In the genomic region with DNA sequence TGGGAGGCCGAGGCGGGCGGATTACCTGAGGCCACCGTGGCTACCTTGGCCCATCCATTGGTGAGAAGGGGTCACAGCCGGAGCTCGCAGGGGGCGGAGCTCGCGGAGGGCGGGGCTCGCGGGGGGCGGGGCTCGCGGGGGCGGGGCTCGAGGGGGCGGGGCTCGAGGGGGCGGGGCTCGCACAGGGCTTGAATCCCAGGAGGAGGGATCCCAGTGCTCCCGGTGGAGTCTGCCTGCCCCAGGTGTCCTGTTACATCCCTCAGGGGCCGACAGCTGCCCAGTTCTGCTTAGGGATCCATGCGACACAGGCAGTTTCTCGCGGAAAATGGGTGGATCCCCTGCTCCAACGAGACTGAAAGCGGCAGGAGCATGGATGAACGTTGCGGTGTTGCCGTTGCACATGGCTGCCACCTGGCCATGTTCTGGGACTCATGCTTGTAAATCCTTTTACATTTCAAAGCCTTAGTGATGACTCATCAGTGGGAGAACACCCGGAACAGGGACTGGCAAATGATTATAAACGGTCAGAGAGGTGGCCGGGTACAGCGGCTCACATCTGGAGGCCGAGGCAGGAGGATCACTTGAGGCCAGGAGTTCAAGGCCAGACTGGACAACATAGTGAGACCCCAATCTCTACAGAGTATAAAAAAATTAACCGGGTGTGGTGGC, we compare ENCODE assay signal across 1 cellular context.
TF ChIP-seq lines count a peak whose summit lies in the region.

No MANE protein-coding gene starts in this region.

TF ChIP-seq in H1, 55 proteins besides CTCF, POLR2A, EP300 and RAD21:
- TF ChIP-seq, protein P1, sequence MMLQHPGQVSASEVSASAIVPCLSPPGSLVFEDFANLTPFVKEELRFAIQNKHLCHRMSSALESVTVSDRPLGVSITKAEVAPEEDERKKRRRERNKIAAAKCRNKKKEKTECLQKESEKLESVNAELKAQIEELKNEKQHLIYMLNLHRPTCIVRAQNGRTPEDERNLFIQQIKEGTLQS (IDR thresholded peaks at IDR 0.05; ENCODE audit: insufficient read depth, low read depth, low read length): no peak
- TF ChIP-seq, protein P2, sequence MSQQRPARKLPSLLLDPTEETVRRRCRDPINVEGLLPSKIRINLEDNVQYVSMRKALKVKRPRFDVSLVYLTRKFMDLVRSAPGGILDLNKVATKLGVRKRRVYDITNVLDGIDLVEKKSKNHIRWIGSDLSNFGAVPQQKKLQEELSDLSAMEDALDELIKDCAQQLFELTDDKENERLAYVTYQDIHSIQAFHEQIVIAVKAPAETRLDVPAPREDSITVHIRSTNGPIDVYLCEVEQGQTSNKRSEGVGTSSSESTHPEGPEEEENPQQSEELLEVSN (IDR thresholded peaks at IDR 0.05): peak; percentile 50; the same call in 1 of the 2 replicates
- TF ChIP-seq BCL11A (IDR thresholded peaks at IDR 0.05; ENCODE audit: low read depth in 2 of 2, low read length in 2 of 2) (no peak), SP2 (IDR thresholded peaks at IDR 0.05; ENCODE audit: low read length) (no peak), CHD2 (IDR thresholded peaks at IDR 0.05; ENCODE audit: low read length) (peak; percentile 46; the same call in 1 of the 2 replicates), KDM5A (IDR thresholded peaks at IDR 0.05; ENCODE audit: low read length) (no peak), CTBP2 (IDR thresholded peaks at IDR 0.05; ENCODE audit: borderline replicate concordance, insufficient read depth, insufficient read length, low read length) (no peak), GABPA (IDR thresholded peaks at IDR 0.05; ENCODE audit: borderline replicate concordance, insufficient read depth, low read length) (no peak), POLR2AphosphoS5 (IDR thresholded peaks at IDR 0.05; ENCODE audit: low read depth, low read length) (peak; percentile 34; the same call in 1 of the 2 replicates), SAP30 (IDR thresholded peaks at IDR 0.05; ENCODE audit: insufficient read depth, insufficient replicate concordance, low read length) (no peak), JUN (IDR thresholded peaks at IDR 0.05; ENCODE audit: low read depth, low read length) (peak; percentile 49; the same call in 1 of the 2 replicates), CHD1 (IDR thresholded peaks at IDR 0.05; ENCODE audit: low read depth, low read length) (no peak), CEBPB (IDR thresholded peaks at IDR 0.05; ENCODE audit: low read depth, low read length) (no peak), POU5F1 (IDR thresholded peaks at IDR 0.05; ENCODE audit: low read depth, low read length) (no peak), YY1 (IDR thresholded peaks at IDR 0.05; ENCODE audit: low read depth, low read length) (0 out of 2 replicates have a peak, but pooled peaks have one; percentile 20), EZH2 (IDR thresholded peaks at IDR 0.05; ENCODE audit: low read depth, low read length, severe bottlenecking) (no peak), CREB1 (IDR thresholded peaks at IDR 0.05) (no peak), NANOG (IDR thresholded peaks at IDR 0.05; ENCODE audit: insufficient read depth, low read depth, low read length, poor library complexity, severe bottlenecking) (no peak), GTF2F1 (IDR thresholded peaks at IDR 0.05; ENCODE audit: borderline replicate concordance, low read depth, low read length) (no peak), RFX5 (IDR thresholded peaks at IDR 0.05; ENCODE audit: borderline replicate concordance, low read depth, low read length) (no peak), TEAD4 (IDR thresholded peaks at IDR 0.05; ENCODE audit: low read depth, low read length) (0 out of 2 replicates have a peak, but pooled peaks have one; percentile 14), PHF8 (conservative IDR thresholded peaks at IDR 0.05; ENCODE audit: low read depth, low read length) (no peak), TCF12 (IDR thresholded peaks at IDR 0.05; ENCODE audit: low read depth, low read length) (no peak), JUND (IDR thresholded peaks at IDR 0.05; ENCODE audit: low read length) (peak; percentile 93), HDAC6 (IDR thresholded peaks at IDR 0.05; ENCODE audit: low read depth, low read length) (no peak), ZNF274 (IDR thresholded peaks at IDR 0.05; ENCODE audit: borderline replicate concordance, extremely low read depth, low read length) (no peak), SIN3A (conservative IDR thresholded peaks at IDR 0.05 in 1 of 2, IDR thresholded peaks at IDR 0.05 in 1 of 2; ENCODE audit: low read depth in 1 of 2, low read length in 2 of 2) (no peak), NRF1 (IDR thresholded peaks at IDR 0.05; ENCODE audit: low read depth, low read length) (no peak), SP4 (IDR thresholded peaks at IDR 0.05; ENCODE audit: low read length) (0 out of 2 replicates have a peak, but pooled peaks have one; percentile 46), RNF2 (IDR thresholded peaks at IDR 0.05; ENCODE audit: borderline replicate concordance, low read depth, low read length, missing control alignments, poor library complexity, severe bottlenecking) (no peak), MAFK (IDR thresholded peaks at IDR 0.05; ENCODE audit: low read depth, low read length) (no peak), KDM1A (IDR thresholded peaks at IDR 0.05; ENCODE audit: borderline replicate concordance, low read length) (peak; percentile 89), BRCA1 (IDR thresholded peaks at IDR 0.05; ENCODE audit: low read depth, low read length) (no peak), ASH2L (IDR thresholded peaks at IDR 0.05; ENCODE audit: low read length) (no peak), EGR1 (IDR thresholded peaks at IDR 0.05; ENCODE audit: borderline replicate concordance, low read depth, low read length) (no peak), HDAC2 (IDR thresholded peaks at IDR 0.05; ENCODE audit: borderline replicate concordance in 1 of 2, low read depth in 2 of 2, low read length in 2 of 2) (no peak), RBBP5 (IDR thresholded peaks at IDR 0.05; ENCODE audit: borderline replicate concordance, low read depth, low read length) (0 out of 2 replicates have a peak, but pooled peaks have one; percentile 51), TAF7 (optimal IDR thresholded peaks at IDR 0.05; ENCODE audit: borderline replicate concordance, low read depth, low read length) (no peak), SIX5 (IDR thresholded peaks at IDR 0.05; ENCODE audit: low read depth, low read length) (no peak), TAF1 (IDR thresholded peaks at IDR 0.05; ENCODE audit: low read depth, low read length) (no peak), CBX8 (IDR thresholded peaks at IDR 0.05; ENCODE audit: borderline replicate concordance, low read depth, low read length) (no peak), SUZ12 (IDR thresholded peaks at IDR 0.05; ENCODE audit: low read length) (no peak), SIRT6 (IDR thresholded peaks at IDR 0.05; ENCODE audit: low read length) (no peak), KDM4A (IDR thresholded peaks at IDR 0.05; ENCODE audit: low read depth, low read length, severe bottlenecking) (no peak), SRF (IDR thresholded peaks at IDR 0.05; ENCODE audit: low read depth, low read length) (no peak), SP1 (IDR thresholded peaks at IDR 0.05; ENCODE audit: low read depth, low read length) (0 out of 2 replicates have a peak, but pooled peaks have one; percentile 19), RXRA (IDR thresholded peaks at IDR 0.05; ENCODE audit: insufficient read depth, low read depth, low read length) (no peak), FOSL1 (IDR thresholded peaks at IDR 0.05; ENCODE audit: insufficient read depth, low read depth, low read length) (no peak), CBX5 (IDR thresholded peaks at IDR 0.05; ENCODE audit: low read depth, low read length) (no peak), TBP (IDR thresholded peaks at IDR 0.05; ENCODE audit: low read depth, low read length) (no peak), BACH1 (IDR thresholded peaks at IDR 0.05; ENCODE audit: low read length) (peak; percentile 27; the same call in 1 of the 2 replicates)
- TF ChIP-seq, protein P3, sequence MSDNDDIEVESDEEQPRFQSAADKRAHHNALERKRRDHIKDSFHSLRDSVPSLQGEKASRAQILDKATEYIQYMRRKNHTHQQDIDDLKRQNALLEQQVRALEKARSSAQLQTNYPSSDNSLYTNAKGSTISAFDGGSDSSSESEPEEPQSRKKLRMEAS (IDR thresholded peaks at IDR 0.05): peak; percentile 84
- TF ChIP-seq, protein P4, sequence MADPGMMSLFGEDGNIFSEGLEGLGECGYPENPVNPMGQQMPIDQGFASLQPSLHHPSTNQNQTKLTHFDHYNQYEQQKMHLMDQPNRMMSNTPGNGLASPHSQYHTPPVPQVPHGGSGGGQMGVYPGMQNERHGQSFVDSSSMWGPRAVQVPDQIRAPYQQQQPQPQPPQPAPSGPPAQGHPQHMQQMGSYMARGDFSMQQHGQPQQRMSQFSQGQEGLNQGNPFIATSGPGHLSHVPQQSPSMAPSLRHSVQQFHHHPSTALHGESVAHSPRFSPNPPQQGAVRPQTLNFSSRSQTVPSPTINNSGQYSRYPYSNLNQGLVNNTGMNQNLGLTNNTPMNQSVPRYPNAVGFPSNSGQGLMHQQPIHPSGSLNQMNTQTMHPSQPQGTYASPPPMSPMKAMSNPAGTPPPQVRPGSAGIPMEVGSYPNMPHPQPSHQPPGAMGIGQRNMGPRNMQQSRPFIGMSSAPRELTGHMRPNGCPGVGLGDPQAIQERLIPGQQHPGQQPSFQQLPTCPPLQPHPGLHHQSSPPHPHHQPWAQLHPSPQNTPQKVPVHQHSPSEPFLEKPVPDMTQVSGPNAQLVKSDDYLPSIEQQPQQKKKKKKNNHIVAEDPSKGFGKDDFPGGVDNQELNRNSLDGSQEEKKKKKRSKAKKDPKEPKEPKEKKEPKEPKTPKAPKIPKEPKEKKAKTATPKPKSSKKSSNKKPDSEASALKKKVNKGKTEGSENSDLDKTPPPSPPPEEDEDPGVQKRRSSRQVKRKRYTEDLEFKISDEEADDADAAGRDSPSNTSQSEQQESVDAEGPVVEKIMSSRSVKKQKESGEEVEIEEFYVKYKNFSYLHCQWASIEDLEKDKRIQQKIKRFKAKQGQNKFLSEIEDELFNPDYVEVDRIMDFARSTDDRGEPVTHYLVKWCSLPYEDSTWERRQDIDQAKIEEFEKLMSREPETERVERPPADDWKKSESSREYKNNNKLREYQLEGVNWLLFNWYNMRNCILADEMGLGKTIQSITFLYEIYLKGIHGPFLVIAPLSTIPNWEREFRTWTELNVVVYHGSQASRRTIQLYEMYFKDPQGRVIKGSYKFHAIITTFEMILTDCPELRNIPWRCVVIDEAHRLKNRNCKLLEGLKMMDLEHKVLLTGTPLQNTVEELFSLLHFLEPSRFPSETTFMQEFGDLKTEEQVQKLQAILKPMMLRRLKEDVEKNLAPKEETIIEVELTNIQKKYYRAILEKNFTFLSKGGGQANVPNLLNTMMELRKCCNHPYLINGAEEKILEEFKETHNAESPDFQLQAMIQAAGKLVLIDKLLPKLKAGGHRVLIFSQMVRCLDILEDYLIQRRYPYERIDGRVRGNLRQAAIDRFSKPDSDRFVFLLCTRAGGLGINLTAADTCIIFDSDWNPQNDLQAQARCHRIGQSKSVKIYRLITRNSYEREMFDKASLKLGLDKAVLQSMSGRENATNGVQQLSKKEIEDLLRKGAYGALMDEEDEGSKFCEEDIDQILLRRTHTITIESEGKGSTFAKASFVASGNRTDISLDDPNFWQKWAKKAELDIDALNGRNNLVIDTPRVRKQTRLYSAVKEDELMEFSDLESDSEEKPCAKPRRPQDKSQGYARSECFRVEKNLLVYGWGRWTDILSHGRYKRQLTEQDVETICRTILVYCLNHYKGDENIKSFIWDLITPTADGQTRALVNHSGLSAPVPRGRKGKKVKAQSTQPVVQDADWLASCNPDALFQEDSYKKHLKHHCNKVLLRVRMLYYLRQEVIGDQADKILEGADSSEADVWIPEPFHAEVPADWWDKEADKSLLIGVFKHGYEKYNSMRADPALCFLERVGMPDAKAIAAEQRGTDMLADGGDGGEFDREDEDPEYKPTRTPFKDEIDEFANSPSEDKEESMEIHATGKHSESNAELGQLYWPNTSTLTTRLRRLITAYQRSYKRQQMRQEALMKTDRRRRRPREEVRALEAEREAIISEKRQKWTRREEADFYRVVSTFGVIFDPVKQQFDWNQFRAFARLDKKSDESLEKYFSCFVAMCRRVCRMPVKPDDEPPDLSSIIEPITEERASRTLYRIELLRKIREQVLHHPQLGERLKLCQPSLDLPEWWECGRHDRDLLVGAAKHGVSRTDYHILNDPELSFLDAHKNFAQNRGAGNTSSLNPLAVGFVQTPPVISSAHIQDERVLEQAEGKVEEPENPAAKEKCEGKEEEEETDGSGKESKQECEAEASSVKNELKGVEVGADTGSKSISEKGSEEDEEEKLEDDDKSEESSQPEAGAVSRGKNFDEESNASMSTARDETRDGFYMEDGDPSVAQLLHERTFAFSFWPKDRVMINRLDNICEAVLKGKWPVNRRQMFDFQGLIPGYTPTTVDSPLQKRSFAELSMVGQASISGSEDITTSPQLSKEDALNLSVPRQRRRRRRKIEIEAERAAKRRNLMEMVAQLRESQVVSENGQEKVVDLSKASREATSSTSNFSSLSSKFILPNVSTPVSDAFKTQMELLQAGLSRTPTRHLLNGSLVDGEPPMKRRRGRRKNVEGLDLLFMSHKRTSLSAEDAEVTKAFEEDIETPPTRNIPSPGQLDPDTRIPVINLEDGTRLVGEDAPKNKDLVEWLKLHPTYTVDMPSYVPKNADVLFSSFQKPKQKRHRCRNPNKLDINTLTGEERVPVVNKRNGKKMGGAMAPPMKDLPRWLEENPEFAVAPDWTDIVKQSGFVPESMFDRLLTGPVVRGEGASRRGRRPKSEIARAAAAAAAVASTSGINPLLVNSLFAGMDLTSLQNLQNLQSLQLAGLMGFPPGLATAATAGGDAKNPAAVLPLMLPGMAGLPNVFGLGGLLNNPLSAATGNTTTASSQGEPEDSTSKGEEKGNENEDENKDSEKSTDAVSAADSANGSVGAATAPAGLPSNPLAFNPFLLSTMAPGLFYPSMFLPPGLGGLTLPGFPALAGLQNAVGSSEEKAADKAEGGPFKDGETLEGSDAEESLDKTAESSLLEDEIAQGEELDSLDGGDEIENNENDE (IDR thresholded peaks at IDR 0.05; ENCODE audit: insufficient replicate concordance, low read length): no peak
- TF ChIP-seq, protein P5, sequence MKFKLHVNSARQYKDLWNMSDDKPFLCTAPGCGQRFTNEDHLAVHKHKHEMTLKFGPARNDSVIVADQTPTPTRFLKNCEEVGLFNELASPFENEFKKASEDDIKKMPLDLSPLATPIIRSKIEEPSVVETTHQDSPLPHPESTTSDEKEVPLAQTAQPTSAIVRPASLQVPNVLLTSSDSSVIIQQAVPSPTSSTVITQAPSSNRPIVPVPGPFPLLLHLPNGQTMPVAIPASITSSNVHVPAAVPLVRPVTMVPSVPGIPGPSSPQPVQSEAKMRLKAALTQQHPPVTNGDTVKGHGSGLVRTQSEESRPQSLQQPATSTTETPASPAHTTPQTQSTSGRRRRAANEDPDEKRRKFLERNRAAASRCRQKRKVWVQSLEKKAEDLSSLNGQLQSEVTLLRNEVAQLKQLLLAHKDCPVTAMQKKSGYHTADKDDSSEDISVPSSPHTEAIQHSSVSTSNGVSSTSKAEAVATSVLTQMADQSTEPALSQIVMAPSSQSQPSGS (IDR thresholded peaks at IDR 0.05; ENCODE audit: low read length): no peak
- TF ChIP-seq, protein P6, sequence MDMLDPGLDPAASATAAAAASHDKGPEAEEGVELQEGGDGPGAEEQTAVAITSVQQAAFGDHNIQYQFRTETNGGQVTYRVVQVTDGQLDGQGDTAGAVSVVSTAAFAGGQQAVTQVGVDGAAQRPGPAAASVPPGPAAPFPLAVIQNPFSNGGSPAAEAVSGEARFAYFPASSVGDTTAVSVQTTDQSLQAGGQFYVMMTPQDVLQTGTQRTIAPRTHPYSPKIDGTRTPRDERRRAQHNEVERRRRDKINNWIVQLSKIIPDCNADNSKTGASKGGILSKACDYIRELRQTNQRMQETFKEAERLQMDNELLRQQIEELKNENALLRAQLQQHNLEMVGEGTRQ (IDR thresholded peaks at IDR 0.05; ENCODE audit: low read length): no peak
